1 cellular context compared by ENCODE assay signal in the genomic region with DNA sequence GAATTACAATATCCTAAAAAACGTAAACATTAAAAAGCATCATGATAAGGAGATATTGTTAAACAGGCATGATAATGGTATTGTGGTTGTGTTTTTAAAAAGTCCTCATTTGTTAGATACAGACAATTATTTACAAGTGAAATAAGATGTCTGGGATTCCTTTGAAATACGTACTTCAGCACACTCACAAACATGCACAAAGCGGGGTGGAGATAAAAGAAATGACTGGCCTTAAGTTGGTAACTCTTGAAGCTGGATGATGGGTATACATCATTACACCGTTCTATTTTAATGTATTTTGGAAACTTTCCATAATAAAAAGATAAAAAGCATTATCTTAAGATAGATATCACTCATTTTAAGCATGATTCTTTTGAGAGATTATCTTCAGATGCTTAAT.
TF ChIP-seq lines count a peak whose summit lies in the region.

No MANE protein-coding gene starts in this region.

TF ChIP-seq in K562, 482 proteins besides CTCF, POLR2A, EP300 and RAD21:
- TF ChIP-seq, protein P1, sequence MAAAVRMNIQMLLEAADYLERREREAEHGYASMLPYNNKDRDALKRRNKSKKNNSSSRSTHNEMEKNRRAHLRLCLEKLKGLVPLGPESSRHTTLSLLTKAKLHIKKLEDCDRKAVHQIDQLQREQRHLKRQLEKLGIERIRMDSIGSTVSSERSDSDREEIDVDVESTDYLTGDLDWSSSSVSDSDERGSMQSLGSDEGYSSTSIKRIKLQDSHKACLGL (CRISPR knock-in tag; IDR thresholded peaks at IDR 0.05; ENCODE audit: borderline replicate concordance, poor library complexity, severe bottlenecking) = no peak
- TF ChIP-seq ZNF785 (CRISPR knock-in tag; IDR thresholded peaks at IDR 0.05) (no peak), CREB5 (CRISPR knock-in tag; IDR thresholded peaks at IDR 0.05) (no peak), ZEB2 (IDR thresholded peaks at IDR 0.05) (no peak), ZNF436 (CRISPR knock-in tag; IDR thresholded peaks at IDR 0.05) (no peak), NR1H2 (CRISPR knock-in tag; IDR thresholded peaks at IDR 0.05) (no peak), PHF21A (IDR thresholded peaks at IDR 0.05; ENCODE audit: borderline replicate concordance, low read depth) (no peak), HMG20A (CRISPR knock-in tag; conservative IDR thresholded peaks at IDR 0.05) (no peak), BCL6 (CRISPR knock-in tag; IDR thresholded peaks at IDR 0.05) (no peak), RBM39 (optimal IDR thresholded peaks at IDR 0.05; ENCODE audit: low read depth, low read length) (no peak), ZNF395 (CRISPR knock-in tag; IDR thresholded peaks at IDR 0.05) (no peak), RBM34 (IDR thresholded peaks at IDR 0.05; ENCODE audit: borderline replicate concordance, insufficient read depth, low read length) (no peak)
- TF ChIP-seq, protein P2, sequence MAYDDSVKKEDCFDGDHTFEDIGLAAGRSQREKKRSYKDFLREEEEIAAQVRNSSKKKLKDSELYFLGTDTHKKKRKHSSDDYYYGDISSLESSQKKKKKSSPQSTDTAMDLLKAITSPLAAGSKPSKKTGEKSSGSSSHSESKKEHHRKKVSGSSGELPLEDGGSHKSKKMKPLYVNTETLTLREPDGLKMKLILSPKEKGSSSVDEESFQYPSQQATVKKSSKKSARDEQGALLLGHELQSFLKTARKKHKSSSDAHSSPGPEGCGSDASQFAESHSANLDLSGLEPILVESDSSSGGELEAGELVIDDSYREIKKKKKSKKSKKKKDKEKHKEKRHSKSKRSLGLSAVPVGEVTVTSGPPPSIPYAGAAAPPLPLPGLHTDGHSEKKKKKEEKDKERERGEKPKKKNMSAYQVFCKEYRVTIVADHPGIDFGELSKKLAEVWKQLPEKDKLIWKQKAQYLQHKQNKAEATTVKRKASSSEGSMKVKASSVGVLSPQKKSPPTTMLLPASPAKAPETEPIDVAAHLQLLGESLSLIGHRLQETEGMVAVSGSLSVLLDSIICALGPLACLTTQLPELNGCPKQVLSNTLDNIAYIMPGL (CRISPR knock-in tag; IDR thresholded peaks at IDR 0.05) = no peak
- TF ChIP-seq, protein P3, sequence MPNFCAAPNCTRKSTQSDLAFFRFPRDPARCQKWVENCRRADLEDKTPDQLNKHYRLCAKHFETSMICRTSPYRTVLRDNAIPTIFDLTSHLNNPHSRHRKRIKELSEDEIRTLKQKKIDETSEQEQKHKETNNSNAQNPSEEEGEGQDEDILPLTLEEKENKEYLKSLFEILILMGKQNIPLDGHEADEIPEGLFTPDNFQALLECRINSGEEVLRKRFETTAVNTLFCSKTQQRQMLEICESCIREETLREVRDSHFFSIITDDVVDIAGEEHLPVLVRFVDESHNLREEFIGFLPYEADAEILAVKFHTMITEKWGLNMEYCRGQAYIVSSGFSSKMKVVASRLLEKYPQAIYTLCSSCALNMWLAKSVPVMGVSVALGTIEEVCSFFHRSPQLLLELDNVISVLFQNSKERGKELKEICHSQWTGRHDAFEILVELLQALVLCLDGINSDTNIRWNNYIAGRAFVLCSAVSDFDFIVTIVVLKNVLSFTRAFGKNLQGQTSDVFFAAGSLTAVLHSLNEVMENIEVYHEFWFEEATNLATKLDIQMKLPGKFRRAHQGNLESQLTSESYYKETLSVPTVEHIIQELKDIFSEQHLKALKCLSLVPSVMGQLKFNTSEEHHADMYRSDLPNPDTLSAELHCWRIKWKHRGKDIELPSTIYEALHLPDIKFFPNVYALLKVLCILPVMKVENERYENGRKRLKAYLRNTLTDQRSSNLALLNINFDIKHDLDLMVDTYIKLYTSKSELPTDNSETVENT (CRISPR knock-in tag; IDR thresholded peaks at IDR 0.05) = no peak
TF ChIP-seq in K562: peak in this region for 0.
